27 cellular contexts compared by ENCODE assay signal in the genomic region with DNA sequence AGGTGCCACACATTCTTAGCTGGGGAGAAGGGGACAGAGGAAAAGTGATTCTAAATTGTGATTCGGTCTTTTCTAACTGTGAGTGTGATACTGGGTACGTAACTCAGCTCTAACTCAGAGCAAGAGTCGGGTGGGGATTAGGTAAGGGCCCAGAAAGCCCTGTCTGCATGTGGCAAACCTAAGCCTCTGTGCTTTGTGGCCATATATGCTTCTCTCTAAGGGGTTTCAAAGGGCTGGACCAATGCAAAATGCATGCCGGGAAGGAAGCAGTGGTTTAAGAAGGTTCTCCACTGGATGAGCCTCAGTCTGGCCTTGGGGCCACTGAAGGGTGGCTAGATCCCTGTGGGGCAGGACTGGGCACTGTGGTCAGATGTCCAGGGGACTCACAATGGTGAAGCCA.
DNase-seq lines count a peak whose midpoint lies in the region; ATAC-seq, FAIRE-seq and TF ChIP-seq lines count a peak whose summit lies in the region.
"Had no signal": no experiment of that assay in that cellular context is flagged by ENCODE, and none has a peak within 500 bp of the region (broad histone marks: within the 10 kb centered on the region; RNA-seq: fewer than 3 reads in every experiment).

No MANE protein-coding gene starts in this region.

- H4K20me1 ChIP-seq in K562 (replicated peaks; ENCODE audit: control insufficient read depth, insufficient read depth, low read length), result no peaks in the 10 kb centered on the region
- H4K20me1 ChIP-seq: BLaER1 had no signal

- TF ChIP-seq EP300 in K562 (IDR thresholded peaks at IDR 0.05; ENCODE audit: low read length), result no peak

- POLR2A ChIA-PET in K562 (lab: Yijun Ruan, JAX), result interaction anchor here (0.6 to 0.9 kb wide), 3 partner anchors 8 to 346 kb away, joined by 3 read pairs; no protein-coding TSS in a partner anchor

- H3K4me3 Mint-ChIP-seq in activated naive CD8-positive, alpha-beta T cell, result no peak overlapping the region
- no peak overlapping the region for H3K4me3 Mint-ChIP-seq in activated naive CD8-positive, alpha-beta T cell treated with anti-CD3 and anti-CD28 coated beads for 36 hours
- H3K4me3 Mint-ChIP-seq: CD4-positive, alpha-beta T cell; GM23338; H9; HFFc6 had no signal

- H3K36me3 ChIP-seq in K562 (ENCODE audit: control insufficient read depth, insufficient read depth, low read length), result no peaks in the 10 kb centered on the region

- no peak for DNase-seq in activated naive CD8-positive, alpha-beta T cell treated with anti-CD3 and anti-CD28 coated beads for 36 hours
- DNase-seq in right cardiac atrium (no peak), left ventricle myocardium superior (no peak), K562 (ENCODE audit: extremely low read depth in 1 of 4, low spot score in 3 of 4) (no peak), MV-4-11 (lab: John Stamatoyannopoulos, UW) (no peak), NCI-H1105 treated with DMSO at 0.1 percent for 48 hours (lab: John Stamatoyannopoulos, UW) (no peak)
- DNase-seq: CD4-positive, alpha-beta T cell; COR-L47; EL; GDM1; H9; HFFc6; NCI-H1092; NCI-H1436; NCI-H187 treated with DMSO at 0.1 percent for 48 hours; NCI-H2171 treated with DMSO at 0.1 percent for 48 hours; NCI-H345; NCI-H510A treated with DMSO at 0.1 percent for 48 hours had no signal

- no peaks in the 10 kb centered on the region for H3K79me2 ChIP-seq in K562 (ENCODE audit: control insufficient read depth, insufficient read depth, low read length)

- no peak overlapping the region for H3K4me3 ChIP-seq in right cardiac atrium (ENCODE audit: low read length)
- no peak overlapping the region for H3K4me3 ChIP-seq in K562
- H3K4me3 ChIP-seq: BLaER1, GM12878, GM23338, SJSA1 had no signal

- in situ Hi-C loops in K562 (cut with MboI), result no loop called here

- no peak overlapping the region for H3K4me2 ChIP-seq in K562 (ENCODE audit: insufficient read depth, low read length)
- H3K4me2 ChIP-seq: BLaER1, GM23338, KMS-11 had no signal

- H3K27me3 ChIP-seq in right cardiac atrium (ENCODE audit: control insufficient read depth, insufficient read depth) (no peaks in the 10 kb centered on the region), K562 (ENCODE audit: control insufficient read depth in 2 of 2, insufficient read depth in 2 of 2, low read length in 2 of 2) (no peaks in the 10 kb centered on the region)
- H3K27me3 ChIP-seq: BLaER1, SJSA1 had no signal

- TF ChIP-seq CTCF in K562 (IDR thresholded peaks at IDR 0.05 in 2 of 3, conservative IDR thresholded peaks at IDR 0.05 in 1 of 3; ENCODE audit: insufficient read depth in 2 of 3, low read depth in 1 of 3, low read length in 3 of 3), result no peak

- CTCF ChIA-PET in K562 (lab: Yijun Ruan, JAX; ENCODE audit: low intra/inter-chr PET ratio), result no interaction called here

- H3K9me1 ChIP-seq in K562 (ENCODE audit: control insufficient read depth, insufficient read depth, low read length), result no peaks in the 10 kb centered on the region

- intact Hi-C loops in right cardiac atrium (cut with DNase I), result no loop called here
- intact Hi-C loops in left ventricle myocardium superior (cut with micrococcal nuclease), result no loop called here
- intact Hi-C loops in K562 (cut with micrococcal nuclease), result no loop called here

- peaks cover 5% of the 10 kb centered on the region for H3K4me1 ChIP-seq in right cardiac atrium (ENCODE audit: control insufficient read depth, insufficient read depth, low read length)
- no peaks in the 10 kb centered on the region for H3K4me1 ChIP-seq in K562 (replicated peaks in 1 of 2; ENCODE audit: control insufficient read depth in 2 of 2, insufficient read depth in 2 of 2, low read length in 2 of 2)

- WGBS in right cardiac atrium, result 88% methylated on average over 4 of the region's 4 CpGs
- WGBS in K562 (ENCODE audit: insufficient coverage, low coverage, missing lambda C conversion rate), result 66% methylated on average over 4 of the region's 4 CpGs

- peak overlapping the region; percentile 24 for H3K27ac Mint-ChIP-seq in activated naive CD8-positive, alpha-beta T cell
- no peak overlapping the region for H3K27ac Mint-ChIP-seq in activated naive CD8-positive, alpha-beta T cell treated with anti-CD3 and anti-CD28 coated beads for 36 hours
- H3K27ac Mint-ChIP-seq: CD4-positive, alpha-beta T cell; GM23338; H9; HFFc6 had no signal

- no peak for TF ChIP-seq RAD21 in K562 (CRISPR knock-in tag; conservative IDR thresholded peaks at IDR 0.05 in 1 of 2, IDR thresholded peaks at IDR 0.05 in 1 of 2)

- no peaks in the 10 kb centered on the region for H3K9me3 ChIP-seq in right cardiac atrium (ENCODE audit: control insufficient read depth, low read length)
- no peaks in the 10 kb centered on the region for H3K9me3 ChIP-seq in K562 (replicated peaks; ENCODE audit: control insufficient read depth, insufficient read depth, low read depth, low read length)
- H3K9me3 ChIP-seq: BLaER1, SJSA1 had no signal

- no peaks in the 10 kb centered on the region for H3K9me3 Mint-ChIP-seq in activated naive CD8-positive, alpha-beta T cell (ENCODE audit: low read depth)
- H3K9me3 Mint-ChIP-seq in activated naive CD8-positive, alpha-beta T cell treated with anti-CD3 and anti-CD28 coated beads for 36 hours, result no peaks in the 10 kb centered on the region
- H3K9me3 Mint-ChIP-seq: CD4-positive, alpha-beta T cell; GM23338; H9; HFFc6 had no signal

- H2AFZ ChIP-seq in K562 (ENCODE audit: low read depth, low read length), result no peak overlapping the region
- H2AFZ ChIP-seq: GM23338 had no signal

- BruUV-seq in K562 (replicated peaks; lab: Mats Ljungman, UMichigan), result no TSS peak

- no peaks in the 10 kb centered on the region for H3K27me3 Mint-ChIP-seq in activated naive CD8-positive, alpha-beta T cell
- no peaks in the 10 kb centered on the region for H3K27me3 Mint-ChIP-seq in activated naive CD8-positive, alpha-beta T cell treated with anti-CD3 and anti-CD28 coated beads for 36 hours
- H3K27me3 Mint-ChIP-seq: CD4-positive, alpha-beta T cell had no signal

- peaks cover 17% of the 10 kb centered on the region for H3K4me1 Mint-ChIP-seq in activated naive CD8-positive, alpha-beta T cell (ENCODE audit: low read depth)
- H3K4me1 Mint-ChIP-seq in activated naive CD8-positive, alpha-beta T cell treated with anti-CD3 and anti-CD28 coated beads for 36 hours, result peaks cover 9% of the 10 kb centered on the region
- H3K4me1 Mint-ChIP-seq: GM23338 had no signal

- FAIRE-seq in K562 (lab: Jason Lieb, UNC), result no peak
- FAIRE-seq: A204.1, GM12878, HTR-8/SVneo, RCC 7860 had no signal

- ATAC-seq in right cardiac atrium (no peak), left ventricle myocardium superior (no peak), K562 (no peak)
- ATAC-seq: GM12878, GM23338 had no signal

- no peak overlapping the region for H3K9ac ChIP-seq in K562 (ENCODE audit: insufficient read depth in 1 of 2, low read depth in 2 of 2, low read length in 2 of 2)
- H3K9ac ChIP-seq: BLaER1, KMS-11 had no signal

- peaks cover 7% of the 10 kb centered on the region for H3K36me3 Mint-ChIP-seq in activated naive CD8-positive, alpha-beta T cell
- peaks cover 14% of the 10 kb centered on the region for H3K36me3 Mint-ChIP-seq in activated naive CD8-positive, alpha-beta T cell treated with anti-CD3 and anti-CD28 coated beads for 36 hours

- no peak for TF ChIP-seq POLR2A in K562 (conservative IDR thresholded peaks at IDR 0.05)

- peak overlapping the region; percentile 78 for H3K27ac ChIP-seq in right cardiac atrium (ENCODE audit: low read length)
- H3K27ac ChIP-seq in K562 (ENCODE audit: extremely low read depth, low read depth, low read length), result no peak overlapping the region
- H3K27ac ChIP-seq: BLaER1, KMS-11, SJSA1 had no signal

TF ChIP-seq in K562, 482 proteins besides CTCF, POLR2A, EP300 and RAD21:
- TF ChIP-seq SP1 (CRISPR knock-in tag; IDR thresholded peaks at IDR 0.05), result no peak
- TF ChIP-seq NFIC (IDR thresholded peaks at IDR 0.05), result peak; percentile 54
